In the genomic region with DNA sequence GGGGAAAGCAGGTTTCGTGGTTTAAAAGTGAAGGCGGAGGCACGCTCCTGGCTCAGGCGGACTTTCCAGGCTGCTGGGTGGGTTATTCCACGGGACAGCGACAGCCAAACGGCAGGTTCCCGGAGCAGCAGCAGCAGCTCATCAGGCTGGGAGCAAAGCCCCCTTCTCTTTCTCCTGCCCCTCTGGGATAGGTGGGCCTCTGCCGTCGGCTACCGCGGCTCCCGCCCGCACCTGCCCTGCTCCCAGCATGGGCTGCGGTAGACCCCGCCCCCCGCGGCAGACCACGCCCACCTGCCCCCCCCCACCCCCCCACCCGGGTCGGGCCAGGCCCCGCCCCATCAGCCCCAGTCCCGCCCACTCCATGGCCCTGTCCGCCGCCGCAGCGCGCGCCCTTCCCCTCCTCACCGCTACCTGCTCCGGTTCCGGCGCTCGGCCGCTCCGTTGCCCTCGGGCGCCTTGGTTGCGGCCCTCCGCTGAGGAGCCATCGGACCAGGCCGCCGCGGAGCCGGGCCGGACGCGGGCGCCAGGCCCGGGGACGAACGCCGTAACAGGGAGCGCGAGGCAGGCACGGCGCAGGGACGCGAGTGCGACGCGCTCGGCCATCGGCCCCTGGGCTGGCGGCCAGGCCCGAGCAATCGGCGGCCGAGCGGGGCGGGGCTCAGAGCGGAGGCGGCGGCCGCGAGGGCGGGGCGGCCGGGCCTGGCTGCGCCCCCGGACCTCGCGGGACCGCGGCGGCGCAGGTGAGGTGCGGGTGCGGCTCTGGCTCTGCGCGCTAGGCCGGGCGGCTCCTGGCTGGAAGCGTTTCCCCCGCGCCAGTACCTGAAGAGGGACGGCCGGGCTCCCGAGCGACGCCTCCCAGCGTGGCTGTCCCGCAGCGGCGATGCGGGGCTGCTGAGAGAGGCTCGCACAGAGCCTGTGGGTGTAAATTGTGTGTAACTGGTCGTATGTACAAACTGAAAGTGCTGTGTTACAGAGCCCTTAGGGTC, we compare ENCODE assay signal across 1 cellular context.
TF ChIP-seq lines count a peak whose summit lies in the region.

A gene (plus strand): TSS at position 347 of the 986 bp plus-strand sequence. CDS start 1,453 bp downstream, outside the sequence.
A gene with protein sequence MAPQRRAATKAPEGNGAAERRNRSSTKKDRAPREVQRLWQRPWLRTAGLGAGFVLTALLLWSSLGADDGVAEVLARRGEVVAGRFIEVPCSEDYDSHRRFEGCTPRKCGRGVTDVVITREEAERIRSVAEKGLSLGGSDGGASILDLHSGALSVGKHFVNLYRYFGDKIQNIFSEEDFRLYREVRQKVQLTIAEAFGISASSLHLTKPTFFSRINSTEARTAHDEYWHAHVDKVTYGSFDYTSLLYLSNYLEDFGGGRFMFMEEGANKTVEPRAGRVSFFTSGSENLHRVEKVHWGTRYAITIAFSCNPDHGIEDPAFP (minus strand): TSS at position 586 of the 986 bp plus-strand sequence. CDS start 101 bp downstream, at position 485.

TF ChIP-seq in HepG2, 621 proteins besides CTCF, POLR2A, EP300 and RAD21 (continued from another document and continues in another):
- TF ChIP-seq NCOA2 (CRISPR knock-in tag; IDR thresholded peaks at IDR 0.05) (peak; percentile 26; the same call in 1 of the 2 replicates), ZNF460 (CRISPR knock-in tag; IDR thresholded peaks at IDR 0.05; ENCODE audit: borderline replicate concordance) (no peak), PRMT3 (CRISPR knock-in tag; IDR thresholded peaks at IDR 0.05; ENCODE audit: borderline replicate concordance, low read depth) (peak; percentile 92; the same call in 1 of the 2 replicates), ZNF282 (IDR thresholded peaks at IDR 0.05; ENCODE audit: partially characterized antibody) (no peak), NONO (IDR thresholded peaks at IDR 0.05) (no peak), NONO (CRISPR knock-in tag; conservative IDR thresholded peaks at IDR 0.05) (peak; percentile 89), POLR2G (IDR thresholded peaks at IDR 0.05; ENCODE audit: low read depth, low read length) (peak; percentile 94), THAP11 (CRISPR knock-in tag; IDR thresholded peaks at IDR 0.05) (peak; percentile 89), ERF (CRISPR knock-in tag; IDR thresholded peaks at IDR 0.05) (peak; percentile 49; the same call in 1 of the 2 replicates), ATM (IDR thresholded peaks at IDR 0.05; ENCODE audit: borderline replicate concordance) (no peak), NFKBIZ (CRISPR knock-in tag; IDR thresholded peaks at IDR 0.05) (no peak), ZNF530 (CRISPR knock-in tag; IDR thresholded peaks at IDR 0.05; ENCODE audit: low read depth) (no peak), ZNF7 (CRISPR knock-in tag; IDR thresholded peaks at IDR 0.05) (no peak), ATAD3A (CRISPR knock-in tag; IDR thresholded peaks at IDR 0.05) (no peak), CBX5 (CRISPR knock-in tag; IDR thresholded peaks at IDR 0.05; ENCODE audit: borderline replicate concordance) (peak; percentile 49; the same call in 1 of the 2 replicates), ZNF446 (CRISPR knock-in tag; IDR thresholded peaks at IDR 0.05) (peak; percentile 93; the same call in 1 of the 2 replicates), SP2 (CRISPR knock-in tag; IDR thresholded peaks at IDR 0.05) (peak; percentile 64; the same call in 1 of the 2 replicates), ZNF224 (CRISPR knock-in tag; IDR thresholded peaks at IDR 0.05) (no peak), ZNF891 (CRISPR knock-in tag; IDR thresholded peaks at IDR 0.05) (peak; percentile 3; the same call in 1 of the 2 replicates), TAF15 (IDR thresholded peaks at IDR 0.05; ENCODE audit: low read depth, low read length, poor library complexity, severe bottlenecking) (peak; percentile 31), GATAD1 (CRISPR knock-in tag; IDR thresholded peaks at IDR 0.05) (peak; percentile 85), SRSF1 (optimal IDR thresholded peaks at IDR 0.05; ENCODE audit: low read depth, low read length) (no peak), ZNF660 (CRISPR knock-in tag; IDR thresholded peaks at IDR 0.05; ENCODE audit: borderline replicate concordance, low read depth) (no peak), ZNF761 (CRISPR knock-in tag; conservative IDR thresholded peaks at IDR 0.05) (peak; percentile 49; the same call in 1 of the 2 replicates), SUZ12 (IDR thresholded peaks at IDR 0.05; ENCODE audit: low read depth, low read length) (no peak), KDM3A (CRISPR knock-in tag; IDR thresholded peaks at IDR 0.05; ENCODE audit: low read depth) (0 out of 2 replicates have a peak, but pooled peaks have one; percentile 56), HHEX (CRISPR knock-in tag; IDR thresholded peaks at IDR 0.05) (no peak), ZNF747 (CRISPR knock-in tag; IDR thresholded peaks at IDR 0.05; ENCODE audit: borderline replicate concordance) (no peak; the same call in 1 of the 2 replicates)
- TF ChIP-seq, protein P1, sequence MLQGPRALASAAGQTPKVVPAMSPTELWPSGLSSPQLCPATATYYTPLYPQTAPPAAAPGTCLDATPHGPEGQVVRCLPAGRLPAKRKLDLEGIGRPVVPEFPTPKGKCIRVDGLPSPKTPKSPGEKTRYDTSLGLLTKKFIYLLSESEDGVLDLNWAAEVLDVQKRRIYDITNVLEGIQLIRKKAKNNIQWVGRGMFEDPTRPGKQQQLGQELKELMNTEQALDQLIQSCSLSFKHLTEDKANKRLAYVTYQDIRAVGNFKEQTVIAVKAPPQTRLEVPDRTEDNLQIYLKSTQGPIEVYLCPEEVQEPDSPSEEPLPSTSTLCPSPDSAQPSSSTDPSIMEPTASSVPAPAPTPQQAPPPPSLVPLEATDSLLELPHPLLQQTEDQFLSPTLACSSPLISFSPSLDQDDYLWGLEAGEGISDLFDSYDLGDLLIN (CRISPR knock-in tag; IDR thresholded peaks at IDR 0.05; ENCODE audit: borderline replicate concordance), result no peak; the same call in 1 of the 2 replicates
- TF ChIP-seq, protein P2, sequence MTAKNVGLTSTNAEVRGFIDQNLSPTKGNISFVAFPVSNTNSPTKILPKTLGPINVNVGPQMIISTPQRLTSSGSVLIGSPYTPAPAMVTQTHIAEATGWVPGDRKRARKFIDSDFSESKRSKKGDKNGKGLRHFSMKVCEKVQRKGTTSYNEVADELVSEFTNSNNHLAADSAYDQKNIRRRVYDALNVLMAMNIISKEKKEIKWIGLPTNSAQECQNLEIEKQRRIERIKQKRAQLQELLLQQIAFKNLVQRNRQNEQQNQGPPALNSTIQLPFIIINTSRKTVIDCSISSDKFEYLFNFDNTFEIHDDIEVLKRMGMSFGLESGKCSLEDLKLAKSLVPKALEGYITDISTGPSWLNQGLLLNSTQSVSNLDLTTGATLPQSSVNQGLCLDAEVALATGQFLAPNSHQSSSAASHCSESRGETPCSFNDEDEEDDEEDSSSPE (CRISPR knock-in tag; IDR thresholded peaks at IDR 0.05), result peak; percentile 48; the same call in 1 of the 2 replicates
- TF ChIP-seq, protein P3, sequence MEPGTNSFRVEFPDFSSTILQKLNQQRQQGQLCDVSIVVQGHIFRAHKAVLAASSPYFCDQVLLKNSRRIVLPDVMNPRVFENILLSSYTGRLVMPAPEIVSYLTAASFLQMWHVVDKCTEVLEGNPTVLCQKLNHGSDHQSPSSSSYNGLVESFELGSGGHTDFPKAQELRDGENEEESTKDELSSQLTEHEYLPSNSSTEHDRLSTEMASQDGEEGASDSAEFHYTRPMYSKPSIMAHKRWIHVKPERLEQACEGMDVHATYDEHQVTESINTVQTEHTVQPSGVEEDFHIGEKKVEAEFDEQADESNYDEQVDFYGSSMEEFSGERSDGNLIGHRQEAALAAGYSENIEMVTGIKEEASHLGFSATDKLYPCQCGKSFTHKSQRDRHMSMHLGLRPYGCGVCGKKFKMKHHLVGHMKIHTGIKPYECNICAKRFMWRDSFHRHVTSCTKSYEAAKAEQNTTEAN (CRISPR knock-in tag; conservative IDR thresholded peaks at IDR 0.05), result peak; percentile 82
- TF ChIP-seq, protein P4, sequence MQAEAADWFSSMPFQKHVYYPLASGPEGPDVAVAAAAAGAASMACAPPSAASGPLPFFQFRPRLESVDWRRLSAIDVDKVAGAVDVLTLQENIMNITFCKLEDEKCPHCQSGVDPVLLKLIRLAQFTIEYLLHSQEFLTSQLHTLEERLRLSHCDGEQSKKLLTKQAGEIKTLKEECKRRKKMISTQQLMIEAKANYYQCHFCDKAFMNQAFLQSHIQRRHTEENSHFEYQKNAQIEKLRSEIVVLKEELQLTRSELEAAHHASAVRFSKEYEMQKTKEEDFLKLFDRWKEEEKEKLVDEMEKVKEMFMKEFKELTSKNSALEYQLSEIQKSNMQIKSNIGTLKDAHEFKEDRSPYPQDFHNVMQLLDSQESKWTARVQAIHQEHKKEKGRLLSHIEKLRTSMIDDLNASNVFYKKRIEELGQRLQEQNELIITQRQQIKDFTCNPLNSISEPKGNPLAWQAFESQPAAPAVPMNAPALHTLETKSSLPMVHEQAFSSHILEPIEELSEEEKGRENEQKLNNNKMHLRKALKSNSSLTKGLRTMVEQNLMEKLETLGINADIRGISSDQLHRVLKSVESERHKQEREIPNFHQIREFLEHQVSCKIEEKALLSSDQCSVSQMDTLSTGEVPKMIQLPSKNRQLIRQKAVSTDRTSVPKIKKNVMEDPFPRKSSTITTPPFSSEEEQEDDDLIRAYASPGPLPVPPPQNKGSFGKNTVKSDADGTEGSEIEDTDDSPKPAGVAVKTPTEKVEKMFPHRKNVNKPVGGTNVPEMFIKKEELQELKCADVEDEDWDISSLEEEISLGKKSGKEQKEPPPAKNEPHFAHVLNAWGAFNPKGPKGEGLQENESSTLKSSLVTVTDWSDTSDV (CRISPR knock-in tag; IDR thresholded peaks at IDR 0.05), result no peak
- TF ChIP-seq, protein P5, sequence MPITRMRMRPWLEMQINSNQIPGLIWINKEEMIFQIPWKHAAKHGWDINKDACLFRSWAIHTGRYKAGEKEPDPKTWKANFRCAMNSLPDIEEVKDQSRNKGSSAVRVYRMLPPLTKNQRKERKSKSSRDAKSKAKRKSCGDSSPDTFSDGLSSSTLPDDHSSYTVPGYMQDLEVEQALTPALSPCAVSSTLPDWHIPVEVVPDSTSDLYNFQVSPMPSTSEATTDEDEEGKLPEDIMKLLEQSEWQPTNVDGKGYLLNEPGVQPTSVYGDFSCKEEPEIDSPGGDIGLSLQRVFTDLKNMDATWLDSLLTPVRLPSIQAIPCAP (CRISPR knock-in tag; IDR thresholded peaks at IDR 0.05; ENCODE audit: low read depth), result no peak
- TF ChIP-seq, protein P6, sequence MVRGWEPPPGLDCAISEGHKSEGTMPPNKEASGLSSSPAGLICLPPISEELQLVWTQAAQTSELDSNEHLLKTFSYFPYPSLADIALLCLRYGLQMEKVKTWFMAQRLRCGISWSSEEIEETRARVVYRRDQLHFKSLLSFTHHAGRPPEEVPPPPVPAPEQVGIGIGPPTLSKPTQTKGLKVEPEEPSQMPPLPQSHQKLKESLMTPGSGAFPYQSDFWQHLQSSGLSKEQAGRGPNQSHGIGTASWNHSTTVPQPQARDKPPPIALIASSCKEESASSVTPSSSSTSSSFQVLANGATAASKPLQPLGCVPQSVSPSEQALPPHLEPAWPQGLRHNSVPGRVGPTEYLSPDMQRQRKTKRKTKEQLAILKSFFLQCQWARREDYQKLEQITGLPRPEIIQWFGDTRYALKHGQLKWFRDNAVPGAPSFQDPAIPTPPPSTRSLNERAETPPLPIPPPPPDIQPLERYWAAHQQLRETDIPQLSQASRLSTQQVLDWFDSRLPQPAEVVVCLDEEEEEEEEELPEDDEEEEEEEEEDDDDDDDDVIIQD (CRISPR knock-in tag; IDR thresholded peaks at IDR 0.05; ENCODE audit: low read depth), result no peak
- TF ChIP-seq, protein P7, sequence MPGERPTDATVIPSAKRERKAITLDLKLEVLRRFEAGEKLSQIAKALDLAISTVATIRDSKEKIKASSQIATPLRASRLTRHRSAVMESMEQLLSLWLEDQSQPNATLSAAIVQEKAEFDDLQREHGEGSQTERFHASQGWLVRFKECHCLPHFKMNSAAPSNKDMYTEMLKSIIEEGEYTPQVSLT (CRISPR knock-in tag; IDR thresholded peaks at IDR 0.05; ENCODE audit: borderline replicate concordance, low read depth), result no peak; the same call in 1 of the 2 replicates
